In the genomic region with DNA sequence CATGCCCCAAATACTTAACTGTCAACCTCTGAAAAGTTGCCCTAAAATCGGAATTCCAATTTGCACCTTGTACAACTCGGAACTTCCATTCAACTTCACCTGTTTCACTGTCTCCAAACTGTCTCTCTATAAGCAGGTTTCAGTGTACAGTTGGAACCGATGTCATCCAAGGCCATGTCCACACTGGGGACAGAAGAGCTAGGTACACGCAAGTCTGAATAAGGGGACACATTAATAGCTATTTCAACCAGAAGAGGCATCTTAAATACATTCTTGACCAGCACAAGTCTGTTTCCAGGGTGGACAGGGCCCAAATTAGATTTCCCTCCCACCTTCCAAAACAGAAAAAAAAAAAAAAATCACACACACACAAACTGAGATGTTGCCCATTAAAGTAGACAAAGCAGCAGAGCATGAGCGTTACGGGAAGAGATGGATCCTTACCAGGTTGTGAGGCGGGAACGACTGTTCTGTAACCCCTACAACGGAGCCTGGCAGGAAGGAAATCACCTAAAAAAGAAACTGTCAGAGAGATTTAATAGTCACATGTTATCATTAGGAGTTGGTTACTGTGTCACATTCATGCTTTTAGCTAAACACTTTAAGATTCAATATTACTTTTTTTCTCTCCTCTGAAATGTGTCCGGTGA, we compare ENCODE assay signal across 8 cellular contexts. TPM values are rescaled to one million over a fixed set of nuclear protein-coding genes. Genes with fewer than 3 reads are reported as not detected.
DNase-seq lines count a peak whose midpoint lies in the region; ATAC-seq and TF ChIP-seq lines count a peak whose summit lies in the region.

No MANE protein-coding gene starts in this region.

- H3K4me1 ChIP-seq in SK-N-SH (ENCODE audit: control insufficient read depth in 1 of 2, insufficient read depth in 2 of 2, low read depth in 1 of 2, low read length in 1 of 2) (peaks cover 14 to 33% of the 10 kb centered on the region in 2 experiments; a peak in 3 of 4 replicates), SJSA1 (replicated peaks) (peaks cover 9% of the 10 kb centered on the region; the same call in 1 of the 2 replicates)

- intact Hi-C loops in posterior cingulate gyrus (cut with DNase I): loop anchor here (5.0 to 10.0 kb wide), 2 partner anchors 66 to 642 kb away; partner anchors contain the start of gene HIKESHI

- no peaks in the 10 kb centered on the region for H3K9me3 ChIP-seq in SK-N-SH
- no peaks in the 10 kb centered on the region for H3K9me3 ChIP-seq in SJSA1 (replicated peaks)

- H4K20me1 ChIP-seq in SK-N-SH (ENCODE audit: insufficient read depth): peaks cover 60% of the 10 kb centered on the region

- H3K27ac ChIP-seq in SK-N-SH (ENCODE audit: low read depth in 2 of 2, low read length in 1 of 2) (peak overlapping the region; percentile 3 to 95; a peak in 2 of 4 replicates), SJSA1 (no peak overlapping the region)

- H3K4me3 ChIP-seq in SK-N-SH (ENCODE audit: low read depth in 2 of 2, low read length in 1 of 2) (peak overlapping the region; percentile 94 to 95), SJSA1 (peak overlapping the region; percentile 80), fibroblast of pulmonary artery (replicated peaks; ENCODE audit: low read depth, low read length) (peak overlapping the region; percentile 79)

- peak overlapping the region; percentile 99 for H3K9ac ChIP-seq in SK-N-SH

- no peak for TF ChIP-seq RAD21 in SK-N-SH (IDR thresholded peaks at IDR 0.05; ENCODE audit: low read length)

- H2AFZ ChIP-seq in SK-N-SH (ENCODE audit: low read depth): no peak overlapping the region

- no peaks in the 10 kb centered on the region for H3K27me3 ChIP-seq in SK-N-SH (ENCODE audit: insufficient read depth)
- no peaks in the 10 kb centered on the region for H3K27me3 ChIP-seq in SJSA1 (replicated peaks)

- peaks cover 65% of the 10 kb centered on the region for H3K79me2 ChIP-seq in SK-N-SH (ENCODE audit: insufficient read depth)

- 0 out of 2 replicates have a peak, but pooled peaks cover 3% of the 10 kb centered on the region for H3K9me2 ChIP-seq in SK-N-SH

- POLR2A ChIA-PET in SK-N-SH (lab: Yijun Ruan, JAX): interaction anchor here (1.6 to 2.9 kb wide), 2 partner anchors 9 to 15 kb away, joined by 4 to 23 read pairs; partner anchors contain the start of gene TMEM126A

- CTCF ChIA-PET in SK-N-SH (lab: Yijun Ruan, JAX): interaction anchor here (0.8 to 2.9 kb wide), 6 partner anchors 12 to 531 kb away, joined by 3 to 15 read pairs (median 3); partner anchors contain the start of gene TMEM126A

- H3F3A ChIP-seq in SK-N-SH (replicated peaks; ENCODE audit: insufficient read depth): no peaks in the 10 kb centered on the region

- TF ChIP-seq EP300 in SK-N-SH (IDR thresholded peaks at IDR 0.05; ENCODE audit: borderline replicate concordance in 1 of 2, low read depth in 1 of 2, low read length in 1 of 2): no peak

- 2% methylated on average over 10 of the region's 10 CpGs for WGBS in SK-N-SH (ENCODE audit: low lambda C conversion rate)

- ATAC-seq in SK-N-SH treated with all-trans-retinoic acid at 6 μM for 48 hours: no peak

- H3K36me3 ChIP-seq in SK-N-SH (replicated peaks in 1 of 2; ENCODE audit: control insufficient read depth in 1 of 2, insufficient read depth in 2 of 2, low read length in 1 of 2) (peaks cover 52% of the 10 kb centered on the region in 2 experiments), SJSA1 (peaks cover 42% of the 10 kb centered on the region)

- DNase-seq in SK-N-SH: no peak
- DNase-seq in SJSA1 (ENCODE audit: low read depth in 1 of 2, low spot score in 2 of 2): peak in 1 of 2 experiments; percentile 8
- DNase-seq in fibroblast of pulmonary artery (ENCODE audit: low read depth): no peak
- DNase-seq in retina: peak; percentile 35
- no peak for DNase-seq in posterior cingulate gyrus
- no peak for DNase-seq in pons (ENCODE audit: low spot score)
- DNase-seq in mesenteric fat pad (ENCODE audit: low spot score): no peak

- peak overlapping the region; percentile 86 for H3K4me2 ChIP-seq in SK-N-SH

- TF ChIP-seq CTCF in SK-N-SH (IDR thresholded peaks at IDR 0.05) (no peak), fibroblast of pulmonary artery (IDR thresholded peaks at IDR 0.05; ENCODE audit: low read length, missing control alignments) (no peak)

TF ChIP-seq in SK-N-SH, 30 proteins besides CTCF, POLR2A, EP300 and RAD21 (continues in another document):
- TF ChIP-seq TAF1 (IDR thresholded peaks at IDR 0.05; ENCODE audit: borderline replicate concordance, low read depth, low read length) (no peak), RFX5 (IDR thresholded peaks at IDR 0.05; ENCODE audit: low read length) (no peak), MAX (IDR thresholded peaks at IDR 0.05; ENCODE audit: low read depth) (no peak), JUND (IDR thresholded peaks at IDR 0.05) (no peak), TEAD4 (IDR thresholded peaks at IDR 0.05; ENCODE audit: borderline replicate concordance, insufficient read depth) (no peak), EZH2phosphoT487 (IDR thresholded peaks at IDR 0.05; ENCODE audit: borderline replicate concordance, low read depth) (no peak)
- TF ChIP-seq, protein P1, sequence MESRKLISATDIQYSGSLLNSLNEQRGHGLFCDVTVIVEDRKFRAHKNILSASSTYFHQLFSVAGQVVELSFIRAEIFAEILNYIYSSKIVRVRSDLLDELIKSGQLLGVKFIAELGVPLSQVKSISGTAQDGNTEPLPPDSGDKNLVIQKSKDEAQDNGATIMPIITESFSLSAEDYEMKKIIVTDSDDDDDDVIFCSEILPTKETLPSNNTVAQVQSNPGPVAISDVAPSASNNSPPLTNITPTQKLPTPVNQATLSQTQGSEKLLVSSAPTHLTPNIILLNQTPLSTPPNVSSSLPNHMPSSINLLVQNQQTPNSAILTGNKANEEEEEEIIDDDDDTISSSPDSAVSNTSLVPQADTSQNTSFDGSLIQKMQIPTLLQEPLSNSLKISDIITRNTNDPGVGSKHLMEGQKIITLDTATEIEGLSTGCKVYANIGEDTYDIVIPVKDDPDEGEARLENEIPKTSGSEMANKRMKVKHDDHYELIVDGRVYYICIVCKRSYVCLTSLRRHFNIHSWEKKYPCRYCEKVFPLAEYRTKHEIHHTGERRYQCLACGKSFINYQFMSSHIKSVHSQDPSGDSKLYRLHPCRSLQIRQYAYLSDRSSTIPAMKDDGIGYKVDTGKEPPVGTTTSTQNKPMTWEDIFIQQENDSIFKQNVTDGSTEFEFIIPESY (IDR thresholded peaks at IDR 0.05; ENCODE audit: borderline replicate concordance, low read depth): no peak

TF ChIP-seq in SK-N-SH treated with all-trans-retinoic acid at 6 μM for 48 hours, 23 proteins besides CTCF, POLR2A, EP300 and RAD21 (continues in another document):
- TF ChIP-seq CSDC2 (CRISPR knock-in tag; IDR thresholded peaks at IDR 0.05) (no peak), ZFP3 (CRISPR knock-in tag; IDR thresholded peaks at IDR 0.05) (no peak), CSRNP3 (CRISPR knock-in tag; IDR thresholded peaks at IDR 0.05) (no peak), PPARA (CRISPR knock-in tag; IDR thresholded peaks at IDR 0.05; ENCODE audit: borderline replicate concordance) (no peak), TCF4 (CRISPR knock-in tag; IDR thresholded peaks at IDR 0.05; ENCODE audit: borderline replicate concordance) (no peak), ZNF70 (CRISPR knock-in tag; IDR thresholded peaks at IDR 0.05) (no peak)

RNA-seq across cellular contexts. Expression of gene CREBZF, which starts 1.7 kb away (rescaled TPM):
- 50.5 and 62.1 TPM in 2 replicates for polyA plus RNA-seq in SK-N-SH (2012; rRNA removed)
- polyA plus RNA-seq in SK-N-SH (2012; cell fraction: cytosol; rRNA removed): 14.6 and 16.3 TPM in 2 replicates
- 325 and 378 TPM in 2 replicates for polyA plus RNA-seq in SK-N-SH (2012; cell fraction: nucleus; rRNA removed)
- 15.2 and 24.6 TPM in 2 replicates for total RNA-seq in SJSA1 (2014; rRNA removed; shearing (Covaris generic))
- 25.1 TPM for total RNA-seq in mesenteric fat pad

RNA-seq across cellular contexts. Expression of gene TMEM126A, which starts 15.4 kb away (rescaled TPM):
- 30.5 and 37.1 TPM in 2 replicates for polyA plus RNA-seq in SK-N-SH (2012; rRNA removed)
- polyA plus RNA-seq in SK-N-SH (2012; cell fraction: cytosol; rRNA removed): 48.4 and 70.0 TPM in 2 replicates
- 9.8 and 13.7 TPM in 2 replicates for polyA plus RNA-seq in SK-N-SH (2012; cell fraction: nucleus; rRNA removed)
- total RNA-seq in SJSA1 (2014; rRNA removed; shearing (Covaris generic)): 30.6 and 52.5 TPM in 2 replicates
- 36.6 TPM for total RNA-seq in mesenteric fat pad

RNA-seq across cellular contexts. Expression of gene CCDC89, which starts 22.8 kb away (rescaled TPM):
- 3.9 and 4.1 TPM in 2 replicates for polyA plus RNA-seq in SK-N-SH (2012; rRNA removed)
- 4.5 and 4.9 TPM in 2 replicates for polyA plus RNA-seq in SK-N-SH (2012; cell fraction: cytosol; rRNA removed)
- polyA plus RNA-seq in SK-N-SH (2012; cell fraction: nucleus; rRNA removed): 4.3 and 5.0 TPM in 2 replicates
- total RNA-seq in SJSA1 (2014; rRNA removed; shearing (Covaris generic)): 0.26 TPM in 1 of 2 replicates, not detected in the other
- 0.84 TPM for total RNA-seq in mesenteric fat pad

RNA-seq across cellular contexts. Expression of gene TMEM126B, which starts 34.8 kb away (rescaled TPM):
- 27.7 and 45.0 TPM in 2 replicates for polyA plus RNA-seq in SK-N-SH (2012; rRNA removed)
- polyA plus RNA-seq in SK-N-SH (2012; cell fraction: cytosol; rRNA removed): 53.6 and 68.2 TPM in 2 replicates
- polyA plus RNA-seq in SK-N-SH (2012; cell fraction: nucleus; rRNA removed): 13.1 and 31.1 TPM in 2 replicates
- 32.5 and 37.0 TPM in 2 replicates for total RNA-seq in SJSA1 (2014; rRNA removed; shearing (Covaris generic))
- 44.5 TPM for total RNA-seq in mesenteric fat pad

RNA-seq across cellular contexts. Expression of gene DLG2, which starts 36.1 kb away (rescaled TPM):
- polyA plus RNA-seq in SK-N-SH (2012; rRNA removed): 0.21 and 0.31 TPM in 2 replicates
- 0.28 and 0.31 TPM in 2 replicates for polyA plus RNA-seq in SK-N-SH (2012; cell fraction: cytosol; rRNA removed)
- 0.43 and 0.80 TPM in 2 replicates for polyA plus RNA-seq in SK-N-SH (2012; cell fraction: nucleus; rRNA removed)
- total RNA-seq in SJSA1 (2014; rRNA removed; shearing (Covaris generic)): 0.13 TPM in 1 of 2 replicates, not detected in the other
- 2.8 TPM for total RNA-seq in mesenteric fat pad
